22 cellular contexts compared by ENCODE assay signal in genomic region chr7:22952306-22953011, GRCh38.
"Had no signal": no experiment of that assay in that cellular context is flagged by ENCODE, and none has a peak within 500 bp of the region (broad histone marks: within the 10 kb centered on the region; RNA-seq: fewer than 3 reads in every experiment).

No MANE protein-coding gene starts in this region.

- H3K4me3 Mint-ChIP-seq: activated B cell treated with CpG ODN at 0.5 μM for 24 hours; activated CD4-positive, alpha-beta T cell treated with anti-CD3 and anti-CD28 coated beads, Interleukin-2, amount 10 ng/mL, durations not matched to agents 24 days and 14 days; activated CD8-positive, alpha-beta T cell treated with anti-CD3 and anti-CD28 coated beads, Interleukin-2, amount 10 ng/mL, durations not matched to agents 7 days and 5 days; activated naive CD8-positive, alpha-beta T cell; activated T-cell treated with anti-CD3 and anti-CD28 coated beads, Interleukin-2, amount 50 U/mL, for 72 hours; memory B cell; natural killer cell treated with Interleukin-12 subunit alpha and Interleukin-12 subunit beta and Interleukin-15 and Interleukin-18, amount 100 ng/mL, for 72 hours; T-helper 17 cell had no signal

- H3K27me3 ChIP-seq: right lobe of liver, transverse colon had no signal

- H3K9me3 ChIP-seq: psoas muscle, right lobe of liver, transverse colon had no signal

- H3K36me3 Mint-ChIP-seq: natural killer cell treated with Interleukin-12 subunit alpha and Interleukin-12 subunit beta and Interleukin-15 and Interleukin-18, amount 100 ng/mL, for 72 hours had no signal

- H3K4me1 ChIP-seq: psoas muscle, transverse colon had no signal

- DNase-seq: activated B cell treated with CpG ODN at 0.5 μM for 24 hours; activated CD4-positive, alpha-beta T cell treated with anti-CD3 and anti-CD28 coated beads, Interleukin-2, amount 10 ng/mL, durations not matched to agents 24 days and 14 days; activated CD8-positive, alpha-beta memory T cell treated with anti-CD3 and anti-CD28 coated beads, Interleukin-2, amount 50 U/mL, for 48 hours; activated CD8-positive, alpha-beta T cell treated with anti-CD3 and anti-CD28 coated beads, Interleukin-2, amount 10 ng/mL, durations not matched to agents 7 days and 5 days; activated gamma-delta T cell treated with Interleukin-2 at 50 U/mL for 16 hours; activated T-cell treated with anti-CD3 and anti-CD28 coated beads, Interleukin-2, amount 50 U/mL, for 72 hours; hippocampal formation; kidney glomerular epithelial cell; left ventricle myocardium superior; psoas muscle; right lobe of liver; stimulated activated CD4-positive, alpha-beta T cell treated with anti-CD3 and anti-CD28 coated beads, Interleukin-4, amount 100 ng/mL, for 4 hours; stimulated activated CD8-positive, alpha-beta memory T cell treated with anti-CD3 and anti-CD28 coated beads, Interleukin-4, amount 100 ng/mL, for 48 hours; stimulated activated naive CD4-positive, alpha-beta T cell treated with Interleukin-2 at 50 U/mL for 16 hours; substantia nigra; T-helper 17 cell; transverse colon had no signal

- H3K4me1 Mint-ChIP-seq: activated B cell treated with CpG ODN at 0.5 μM for 24 hours; activated CD4-positive, alpha-beta T cell treated with anti-CD3 and anti-CD28 coated beads, Interleukin-2, amount 10 ng/mL, durations not matched to agents 24 days and 14 days; memory B cell had no signal

- H3K27ac ChIP-seq: psoas muscle, right lobe of liver, transverse colon had no signal

- H3K4me2 ChIP-seq: smooth muscle cell had no signal

- H3K9me3 Mint-ChIP-seq: activated B cell treated with CpG ODN at 0.5 μM for 24 hours; activated CD4-positive, alpha-beta T cell treated with anti-CD3 and anti-CD28 coated beads, Interleukin-2, amount 10 ng/mL, durations not matched to agents 24 days and 14 days; activated T-cell treated with anti-CD3 and anti-CD28 coated beads, Interleukin-2, amount 50 U/mL, for 72 hours; memory B cell; natural killer cell treated with Interleukin-12 subunit alpha and Interleukin-12 subunit beta and Interleukin-15 and Interleukin-18, amount 100 ng/mL, for 72 hours had no signal

- ATAC-seq: activated CD8-positive, alpha-beta T cell treated with anti-CD3 and anti-CD28 coated beads, Interleukin-2, amount 10 ng/mL, durations not matched to agents 7 days and 5 days; activated T-cell treated with anti-CD3 and anti-CD28 coated beads, Interleukin-2, amount 50 U/mL, for 72 hours; esophagus mucosa; left ventricle myocardium superior; natural killer cell treated with Interleukin-12 subunit alpha and Interleukin-12 subunit beta and Interleukin-15 and Interleukin-18, amount 100 ng/mL, for 72 hours; psoas muscle; right lobe of liver; T-helper 17 cell had no signal

- H3K36me3 ChIP-seq: right lobe of liver, transverse colon had no signal

- H3K27me3 Mint-ChIP-seq: activated B cell treated with CpG ODN at 0.5 μM for 24 hours; activated CD4-positive, alpha-beta T cell treated with anti-CD3 and anti-CD28 coated beads, Interleukin-2, amount 10 ng/mL, durations not matched to agents 24 days and 14 days; activated naive CD8-positive, alpha-beta T cell; memory B cell; natural killer cell treated with Interleukin-12 subunit alpha and Interleukin-12 subunit beta and Interleukin-15 and Interleukin-18, amount 100 ng/mL, for 72 hours; T-helper 17 cell had no signal

- H3K27ac Mint-ChIP-seq: activated B cell treated with CpG ODN at 0.5 μM for 24 hours; activated CD4-positive, alpha-beta T cell treated with anti-CD3 and anti-CD28 coated beads, Interleukin-2, amount 10 ng/mL, durations not matched to agents 24 days and 14 days; activated CD8-positive, alpha-beta T cell treated with anti-CD3 and anti-CD28 coated beads, Interleukin-2, amount 10 ng/mL, durations not matched to agents 7 days and 5 days; activated naive CD8-positive, alpha-beta T cell; activated T-cell treated with anti-CD3 and anti-CD28 coated beads, Interleukin-2, amount 50 U/mL, for 72 hours; memory B cell; natural killer cell treated with Interleukin-12 subunit alpha and Interleukin-12 subunit beta and Interleukin-15 and Interleukin-18, amount 100 ng/mL, for 72 hours; T-helper 17 cell had no signal

- H3K4me3 ChIP-seq: psoas muscle, right lobe of liver, smooth muscle cell, transverse colon had no signal
